Comparison of ENCODE assay signal across 1 cellular context in the genomic region with DNA sequence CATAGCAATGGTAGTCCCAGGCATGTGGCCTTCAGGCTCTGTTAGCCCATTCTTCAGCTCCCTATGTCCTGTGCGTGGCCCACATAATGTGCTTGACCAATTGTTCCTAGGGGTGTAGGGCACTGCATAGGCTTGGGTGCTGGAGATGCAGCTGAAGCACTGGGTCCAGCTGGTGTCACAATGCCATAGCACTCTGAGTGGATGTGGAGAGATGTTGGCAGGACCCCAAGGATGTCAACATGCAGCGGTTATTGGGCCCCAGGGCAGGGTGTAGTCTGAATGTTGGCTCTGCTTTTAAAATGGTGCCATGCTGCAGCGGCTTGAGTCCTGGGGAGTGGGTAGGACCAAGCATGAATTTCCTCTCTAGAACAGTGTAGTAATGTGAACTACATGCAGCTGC.
TF ChIP-seq lines count a peak whose summit lies in the region.

No MANE protein-coding gene starts in this region.

TF ChIP-seq in H1, 55 proteins besides CTCF, POLR2A, EP300 and RAD21 (continued from another document):
- TF ChIP-seq, protein P1, sequence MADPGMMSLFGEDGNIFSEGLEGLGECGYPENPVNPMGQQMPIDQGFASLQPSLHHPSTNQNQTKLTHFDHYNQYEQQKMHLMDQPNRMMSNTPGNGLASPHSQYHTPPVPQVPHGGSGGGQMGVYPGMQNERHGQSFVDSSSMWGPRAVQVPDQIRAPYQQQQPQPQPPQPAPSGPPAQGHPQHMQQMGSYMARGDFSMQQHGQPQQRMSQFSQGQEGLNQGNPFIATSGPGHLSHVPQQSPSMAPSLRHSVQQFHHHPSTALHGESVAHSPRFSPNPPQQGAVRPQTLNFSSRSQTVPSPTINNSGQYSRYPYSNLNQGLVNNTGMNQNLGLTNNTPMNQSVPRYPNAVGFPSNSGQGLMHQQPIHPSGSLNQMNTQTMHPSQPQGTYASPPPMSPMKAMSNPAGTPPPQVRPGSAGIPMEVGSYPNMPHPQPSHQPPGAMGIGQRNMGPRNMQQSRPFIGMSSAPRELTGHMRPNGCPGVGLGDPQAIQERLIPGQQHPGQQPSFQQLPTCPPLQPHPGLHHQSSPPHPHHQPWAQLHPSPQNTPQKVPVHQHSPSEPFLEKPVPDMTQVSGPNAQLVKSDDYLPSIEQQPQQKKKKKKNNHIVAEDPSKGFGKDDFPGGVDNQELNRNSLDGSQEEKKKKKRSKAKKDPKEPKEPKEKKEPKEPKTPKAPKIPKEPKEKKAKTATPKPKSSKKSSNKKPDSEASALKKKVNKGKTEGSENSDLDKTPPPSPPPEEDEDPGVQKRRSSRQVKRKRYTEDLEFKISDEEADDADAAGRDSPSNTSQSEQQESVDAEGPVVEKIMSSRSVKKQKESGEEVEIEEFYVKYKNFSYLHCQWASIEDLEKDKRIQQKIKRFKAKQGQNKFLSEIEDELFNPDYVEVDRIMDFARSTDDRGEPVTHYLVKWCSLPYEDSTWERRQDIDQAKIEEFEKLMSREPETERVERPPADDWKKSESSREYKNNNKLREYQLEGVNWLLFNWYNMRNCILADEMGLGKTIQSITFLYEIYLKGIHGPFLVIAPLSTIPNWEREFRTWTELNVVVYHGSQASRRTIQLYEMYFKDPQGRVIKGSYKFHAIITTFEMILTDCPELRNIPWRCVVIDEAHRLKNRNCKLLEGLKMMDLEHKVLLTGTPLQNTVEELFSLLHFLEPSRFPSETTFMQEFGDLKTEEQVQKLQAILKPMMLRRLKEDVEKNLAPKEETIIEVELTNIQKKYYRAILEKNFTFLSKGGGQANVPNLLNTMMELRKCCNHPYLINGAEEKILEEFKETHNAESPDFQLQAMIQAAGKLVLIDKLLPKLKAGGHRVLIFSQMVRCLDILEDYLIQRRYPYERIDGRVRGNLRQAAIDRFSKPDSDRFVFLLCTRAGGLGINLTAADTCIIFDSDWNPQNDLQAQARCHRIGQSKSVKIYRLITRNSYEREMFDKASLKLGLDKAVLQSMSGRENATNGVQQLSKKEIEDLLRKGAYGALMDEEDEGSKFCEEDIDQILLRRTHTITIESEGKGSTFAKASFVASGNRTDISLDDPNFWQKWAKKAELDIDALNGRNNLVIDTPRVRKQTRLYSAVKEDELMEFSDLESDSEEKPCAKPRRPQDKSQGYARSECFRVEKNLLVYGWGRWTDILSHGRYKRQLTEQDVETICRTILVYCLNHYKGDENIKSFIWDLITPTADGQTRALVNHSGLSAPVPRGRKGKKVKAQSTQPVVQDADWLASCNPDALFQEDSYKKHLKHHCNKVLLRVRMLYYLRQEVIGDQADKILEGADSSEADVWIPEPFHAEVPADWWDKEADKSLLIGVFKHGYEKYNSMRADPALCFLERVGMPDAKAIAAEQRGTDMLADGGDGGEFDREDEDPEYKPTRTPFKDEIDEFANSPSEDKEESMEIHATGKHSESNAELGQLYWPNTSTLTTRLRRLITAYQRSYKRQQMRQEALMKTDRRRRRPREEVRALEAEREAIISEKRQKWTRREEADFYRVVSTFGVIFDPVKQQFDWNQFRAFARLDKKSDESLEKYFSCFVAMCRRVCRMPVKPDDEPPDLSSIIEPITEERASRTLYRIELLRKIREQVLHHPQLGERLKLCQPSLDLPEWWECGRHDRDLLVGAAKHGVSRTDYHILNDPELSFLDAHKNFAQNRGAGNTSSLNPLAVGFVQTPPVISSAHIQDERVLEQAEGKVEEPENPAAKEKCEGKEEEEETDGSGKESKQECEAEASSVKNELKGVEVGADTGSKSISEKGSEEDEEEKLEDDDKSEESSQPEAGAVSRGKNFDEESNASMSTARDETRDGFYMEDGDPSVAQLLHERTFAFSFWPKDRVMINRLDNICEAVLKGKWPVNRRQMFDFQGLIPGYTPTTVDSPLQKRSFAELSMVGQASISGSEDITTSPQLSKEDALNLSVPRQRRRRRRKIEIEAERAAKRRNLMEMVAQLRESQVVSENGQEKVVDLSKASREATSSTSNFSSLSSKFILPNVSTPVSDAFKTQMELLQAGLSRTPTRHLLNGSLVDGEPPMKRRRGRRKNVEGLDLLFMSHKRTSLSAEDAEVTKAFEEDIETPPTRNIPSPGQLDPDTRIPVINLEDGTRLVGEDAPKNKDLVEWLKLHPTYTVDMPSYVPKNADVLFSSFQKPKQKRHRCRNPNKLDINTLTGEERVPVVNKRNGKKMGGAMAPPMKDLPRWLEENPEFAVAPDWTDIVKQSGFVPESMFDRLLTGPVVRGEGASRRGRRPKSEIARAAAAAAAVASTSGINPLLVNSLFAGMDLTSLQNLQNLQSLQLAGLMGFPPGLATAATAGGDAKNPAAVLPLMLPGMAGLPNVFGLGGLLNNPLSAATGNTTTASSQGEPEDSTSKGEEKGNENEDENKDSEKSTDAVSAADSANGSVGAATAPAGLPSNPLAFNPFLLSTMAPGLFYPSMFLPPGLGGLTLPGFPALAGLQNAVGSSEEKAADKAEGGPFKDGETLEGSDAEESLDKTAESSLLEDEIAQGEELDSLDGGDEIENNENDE (IDR thresholded peaks at IDR 0.05; ENCODE audit: insufficient replicate concordance, low read length) = no peak
- no peak for TF ChIP-seq SAP30 (IDR thresholded peaks at IDR 0.05; ENCODE audit: insufficient read depth, insufficient replicate concordance, low read length)
- TF ChIP-seq TAF7 (optimal IDR thresholded peaks at IDR 0.05; ENCODE audit: borderline replicate concordance, low read depth, low read length) = no peak
- no peak for TF ChIP-seq TBP (IDR thresholded peaks at IDR 0.05; ENCODE audit: low read depth, low read length)
- TF ChIP-seq RNF2 (IDR thresholded peaks at IDR 0.05; ENCODE audit: borderline replicate concordance, low read depth, low read length, missing control alignments, poor library complexity, severe bottlenecking) = no peak
- TF ChIP-seq, protein P2, sequence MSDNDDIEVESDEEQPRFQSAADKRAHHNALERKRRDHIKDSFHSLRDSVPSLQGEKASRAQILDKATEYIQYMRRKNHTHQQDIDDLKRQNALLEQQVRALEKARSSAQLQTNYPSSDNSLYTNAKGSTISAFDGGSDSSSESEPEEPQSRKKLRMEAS (IDR thresholded peaks at IDR 0.05) = no peak
- TF ChIP-seq GABPA (IDR thresholded peaks at IDR 0.05; ENCODE audit: borderline replicate concordance, insufficient read depth, low read length) = no peak
- TF ChIP-seq RBBP5 (IDR thresholded peaks at IDR 0.05; ENCODE audit: borderline replicate concordance, low read depth, low read length) = no peak
- TF ChIP-seq NANOG (IDR thresholded peaks at IDR 0.05; ENCODE audit: insufficient read depth, low read depth, low read length, poor library complexity, severe bottlenecking) = no peak
- TF ChIP-seq KDM5A (IDR thresholded peaks at IDR 0.05; ENCODE audit: low read length) = no peak
- no peak for TF ChIP-seq CHD2 (IDR thresholded peaks at IDR 0.05; ENCODE audit: low read length)
- no peak for TF ChIP-seq EGR1 (IDR thresholded peaks at IDR 0.05; ENCODE audit: borderline replicate concordance, low read depth, low read length)
- TF ChIP-seq CREB1 (IDR thresholded peaks at IDR 0.05) = no peak
